ENCODE assay signal across 9 cellular contexts in genomic region chr1:45325816-45326506, GRCh38. TPM values are rescaled to one million over a fixed set of nuclear protein-coding genes. Genes with fewer than 3 reads are reported as not detected.
DNase-seq lines count a peak whose midpoint lies in the region; ATAC-seq and TF ChIP-seq lines count a peak whose summit lies in the region.
"Had no signal": no experiment of that assay in that cellular context is flagged by ENCODE, and none has a peak within 500 bp of the region (broad histone marks: within the 10 kb centered on the region; RNA-seq: fewer than 3 reads in every experiment).

No MANE protein-coding gene starts in this region.

- H3K4me3 ChIP-seq in foreskin fibroblast (ENCODE audit: low read depth in 1 of 2, low read length in 2 of 2), result peak overlapping the region; percentile 44 to 65

- no peaks in the 10 kb centered on the region for H3K9me3 Mint-ChIP-seq in T-helper 2 cell treated with Interferon-gamma antibody and Interleukin-4, amounts not matched to agents 5 μg/mL and 100 μg/mL, for 36 hours
- H3K9me3 Mint-ChIP-seq in T-cell, result no peaks in the 10 kb centered on the region
- no peaks in the 10 kb centered on the region for H3K9me3 Mint-ChIP-seq in stimulated activated naive B cell treated with anti-CD40 and anti-IgM and Interleukin-4, amounts not matched to agents 10 μg/mL and 1 μg/mL and 100 μg/mL, for 72 hours

- H3K27me3 Mint-ChIP-seq in T-helper 2 cell treated with Interferon-gamma antibody and Interleukin-4, amounts not matched to agents 5 μg/mL and 100 μg/mL, for 36 hours (ENCODE audit: low read depth), result peaks cover 4% of the 10 kb centered on the region
- H3K27me3 Mint-ChIP-seq in T-cell, result no peaks in the 10 kb centered on the region
- H3K27me3 Mint-ChIP-seq in stimulated activated naive B cell treated with anti-CD40 and anti-IgM and Interleukin-4, amounts not matched to agents 10 μg/mL and 1 μg/mL and 100 μg/mL, for 72 hours, result no peaks in the 10 kb centered on the region

- peaks cover 12% of the 10 kb centered on the region for H3K36me3 Mint-ChIP-seq in T-helper 2 cell treated with Interferon-gamma antibody and Interleukin-4, amounts not matched to agents 5 μg/mL and 100 μg/mL, for 36 hours (ENCODE audit: low read depth)
- peaks cover 6% of the 10 kb centered on the region for H3K36me3 Mint-ChIP-seq in T-cell
- H3K36me3 Mint-ChIP-seq in stimulated activated naive B cell treated with anti-CD40 and anti-IgM and Interleukin-4, amounts not matched to agents 10 μg/mL and 1 μg/mL and 100 μg/mL, for 72 hours, result peaks cover 15 to 29% of the 10 kb centered on the region in 2 donors

- no peak for DNase-seq in T-helper 2 cell treated with Interferon-gamma antibody and Interleukin-4, amounts not matched to agents 5 μg/mL and 100 μg/mL, for 36 hours (ENCODE audit: low spot score)
- no peak for DNase-seq in T-helper 2 cell
- DNase-seq in T-cell, result no peak
- DNase-seq in foreskin fibroblast, result peak in 1 of 2 donors; percentile 19
- no peak for DNase-seq in stimulated activated naive B cell treated with anti-CD40 and anti-IgM and Interleukin-4, amounts not matched to agents 10 μg/mL and 1 μg/mL and 100 μg/mL, for 72 hours
- no peak for DNase-seq in NCI-H1694 treated with DMSO at 0.1 percent for 48 hours (lab: John Stamatoyannopoulos, UW)

- ATAC-seq in T-cell (replicated peaks in 1 of 4), result peak in 1 of 4 experiments; percentile 4
- no peak for ATAC-seq in stimulated activated naive B cell treated with anti-CD40 and anti-IgM and Interleukin-4, amounts not matched to agents 10 μg/mL and 1 μg/mL and 100 μg/mL, for 72 hours (replicated peaks)
- no peak for ATAC-seq in HG03280 (IDR thresholded peaks at IDR 0.05; ENCODE audit: unreplicated experiment)
- ATAC-seq in HG02870 (IDR thresholded peaks at IDR 0.05; ENCODE audit: unreplicated experiment), result no peak

- peak overlapping the region; percentile 82 for H3K4me3 Mint-ChIP-seq in T-helper 2 cell treated with Interferon-gamma antibody and Interleukin-4, amounts not matched to agents 5 μg/mL and 100 μg/mL, for 36 hours
- peak overlapping the region; percentile 78 to 80 (median 79) for H3K4me3 Mint-ChIP-seq in T-cell
- peak overlapping the region; percentile 83 to 89 for H3K4me3 Mint-ChIP-seq in stimulated activated naive B cell treated with anti-CD40 and anti-IgM and Interleukin-4, amounts not matched to agents 10 μg/mL and 1 μg/mL and 100 μg/mL, for 72 hours

- H3K4me1 Mint-ChIP-seq in T-helper 2 cell treated with Interferon-gamma antibody and Interleukin-4, amounts not matched to agents 5 μg/mL and 100 μg/mL, for 36 hours (ENCODE audit: low read depth), result peaks cover 6% of the 10 kb centered on the region
- H3K4me1 Mint-ChIP-seq in T-cell, result peaks cover 6 to 12% (median 12%) of the 10 kb centered on the region in 3 donors
- peaks cover 18 to 29% of the 10 kb centered on the region in 2 donors for H3K4me1 Mint-ChIP-seq in stimulated activated naive B cell treated with anti-CD40 and anti-IgM and Interleukin-4, amounts not matched to agents 10 μg/mL and 1 μg/mL and 100 μg/mL, for 72 hours

- POLR2A ChIA-PET in T-cell (lab: Charles Lee), result interaction anchor here (0.7 to 2.3 kb wide), 2 partner anchors 13 to 15 kb away, joined by 6 to 8 read pairs; partner anchors contain the start of genes MUTYH (in 1 of the 2) and TOE1 (in 1 of the 2)

- peak overlapping the region; percentile 60 for H3K27ac Mint-ChIP-seq in T-helper 2 cell treated with Interferon-gamma antibody and Interleukin-4, amounts not matched to agents 5 μg/mL and 100 μg/mL, for 36 hours
- H3K27ac Mint-ChIP-seq in T-cell, result no peak overlapping the region
- H3K27ac Mint-ChIP-seq in stimulated activated naive B cell treated with anti-CD40 and anti-IgM and Interleukin-4, amounts not matched to agents 10 μg/mL and 1 μg/mL and 100 μg/mL, for 72 hours, result peak overlapping the region; percentile 80

- CTCF ChIA-PET in T-cell (lab: Charles Lee), result interaction anchor here in 1 of 2 donors (0.5 to 1.7 kb wide), 3 partner anchors 22 to 349 kb away, joined by 3 to 8 read pairs (median 3); no protein-coding TSS in a partner anchor

- TF ChIP-seq CTCF in foreskin fibroblast (IDR thresholded peaks at IDR 0.05; ENCODE audit: low read depth, low read length), result no peak

RNA-seq across cellular contexts. Expression of gene HPDL, which starts 0.7 kb away (rescaled TPM):
- 1 to 10 TPM in 3 of 5 donors, under 1 TPM in 2; 0.21 to 2.0 (median 1.4) TPM for total RNA-seq in T-cell
- total RNA-seq: ascending aorta had no signal

RNA-seq across cellular contexts. Expression of gene TOE1, which starts 14.0 kb away (rescaled TPM):
- total RNA-seq in T-cell, result 10 to 100 TPM; 16.8 to 50.0 (median 19.8) TPM

RNA-seq across cellular contexts. Expression of gene MUTYH, which starts 14.3 kb away (rescaled TPM):
- 10 to 100 TPM; 60.2 to 71.0 (median 68.4) TPM for total RNA-seq in T-cell

Comparison
In these comparisons a context has a peak if more than half of its experiments do, and no peak if none do; other contexts are left out.
1. H3K27ac Mint-ChIP-seq: peak in T-helper 2 cell treated with Interferon-gamma antibody and Interleukin-4, amounts not matched to agents 5 μg/mL and 100 μg/mL, for 36 hours (single experiment) and stimulated activated naive B cell treated with anti-CD40 and anti-IgM and Interleukin-4, amounts not matched to agents 10 μg/mL and 1 μg/mL and 100 μg/mL, for 72 hours (single experiment); none in T-cell (0 of 2).
2. Peak in every context shown above with its lines, with median percentiles within 50 percentile points of each other: H3K4me3 Mint-ChIP-seq.